Comparison of ENCODE assay signal across 8 cellular contexts in the genomic region with DNA sequence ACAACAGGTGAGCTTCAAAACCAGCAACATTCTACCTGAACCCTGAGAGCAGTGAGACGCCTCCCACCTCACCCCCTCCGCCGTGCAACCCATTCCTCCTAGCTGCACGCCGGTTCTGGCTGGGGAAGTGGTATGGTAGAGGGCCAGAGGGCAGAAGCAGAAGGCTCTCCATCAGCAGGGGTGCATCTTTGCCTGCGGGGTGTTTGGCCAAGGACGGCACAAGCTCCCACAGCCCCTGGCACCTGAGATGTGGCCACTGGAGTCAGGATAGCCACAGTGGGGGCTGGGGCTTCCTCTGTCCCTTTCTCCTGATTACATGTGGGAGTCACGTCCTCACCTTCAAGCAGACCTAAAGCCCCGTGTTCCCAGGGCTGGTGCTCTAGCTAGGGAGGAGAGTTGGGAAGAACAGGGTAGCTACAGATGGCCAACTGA. TPM values are rescaled to one million over a fixed set of nuclear protein-coding genes. Genes with fewer than 3 reads are reported as not detected.
DNase-seq lines count a peak whose midpoint lies in the region; ATAC-seq, FAIRE-seq and TF ChIP-seq lines count a peak whose summit lies in the region.

No MANE protein-coding gene starts in this region.

- FAIRE-seq in bronchial epithelial cell (lab: Jason Lieb, UNC), result no peak

- in situ Hi-C loops in GM13977 (cut with MboI; ENCODE audit: low pct_unique_long_range_greater_than_20kb, low sequenced_read_pairs, unreplicated experiment), result no loop called here

- no peaks in the 10 kb centered on the region for H3K36me3 ChIP-seq in bronchial epithelial cell (ENCODE audit: control insufficient read depth, insufficient read depth, low read length)

- ATAC-seq in omental fat pad (ENCODE audit: low FRiP score), result no peak
- no peak for ATAC-seq in GM19328 (IDR thresholded peaks at IDR 0.05; ENCODE audit: unreplicated experiment)

- H3K27ac ChIP-seq in HL-60 (replicated peaks), result 0 out of 2 replicates have a peak overlapping the region, but pooled peaks have one; percentile 24

- H3K4me3 ChIP-seq in AG09309 (ENCODE audit: control insufficient read depth, low read depth, low read length) (peak overlapping the region; percentile 96), HL-60 (replicated peaks; ENCODE audit: insufficient read depth, low read length) (peak overlapping the region; percentile 60), bronchial epithelial cell (ENCODE audit: low read depth, low read length) (peak overlapping the region; percentile 71), mononuclear cell (ENCODE audit: low read length) (peak overlapping the region; percentile 73)

- DNase-seq in AG09309 (ENCODE audit: low read depth), result no peak
- DNase-seq in HL-60 (ENCODE audit: low read depth in 1 of 2, low spot score in 1 of 2), result no peak
- no peak for DNase-seq in bronchial epithelial cell (ENCODE audit: low read depth)
- no peak for DNase-seq in omental fat pad (ENCODE audit: low spot score)
- DNase-seq in GM13977 (ENCODE audit: low spot score), result no peak
- no peak for DNase-seq in NCI-H1105 treated with DMSO at 0.1 percent for 48 hours (lab: John Stamatoyannopoulos, UW)

- peaks cover 68% of the 10 kb centered on the region for H3K4me1 ChIP-seq in mononuclear cell (ENCODE audit: insufficient read depth, low read length)

- H3K27me3 ChIP-seq in HL-60 (ENCODE audit: insufficient read depth, poor library complexity, severe bottlenecking) (no peaks in the 10 kb centered on the region), bronchial epithelial cell (ENCODE audit: control insufficient read depth, insufficient read depth, low read length) (no peaks in the 10 kb centered on the region), mononuclear cell (ENCODE audit: insufficient read depth, low read length) (no peaks in the 10 kb centered on the region)

- no peak for TF ChIP-seq CTCF in AG09309 (IDR thresholded peaks at IDR 0.05; ENCODE audit: control insufficient read depth, insufficient read depth, low read depth, low read length, missing control alignments)
- TF ChIP-seq CTCF in HL-60 (IDR thresholded peaks at IDR 0.05; ENCODE audit: insufficient read depth, low read length), result no peak
- TF ChIP-seq CTCF in bronchial epithelial cell (IDR thresholded peaks at IDR 0.05; ENCODE audit: insufficient read depth, low read length, severe bottlenecking), result no peak
- TF ChIP-seq CTCF in omental fat pad (IDR thresholded peaks at IDR 0.05), result no peak
- TF ChIP-seq CTCF in GM13977 (IDR thresholded peaks at IDR 0.05; ENCODE audit: extremely low read depth, insufficient read depth, missing control alignments), result no peak

- no peaks in the 10 kb centered on the region for H3K9me3 ChIP-seq in mononuclear cell (ENCODE audit: low read depth, low read length)

RNA-seq across cellular contexts. Expression of gene BORCS6, which starts 1.6 kb away (rescaled TPM):
- 6.5 and 6.8 TPM in 2 replicates for total RNA-seq in bronchial epithelial cell
- total RNA-seq in mononuclear cell, result 9.2 TPM
- total RNA-seq in omental fat pad, result 1 to 10 TPM; 4.7 to 9.9 (median 6.7) TPM

RNA-seq across cellular contexts. Expression of gene TMEM107, which starts 12.2 kb away (rescaled TPM):
- total RNA-seq in bronchial epithelial cell (20.2 and 24.2 TPM in 2 replicates), mononuclear cell (221 TPM), omental fat pad (10 to 100 TPM; 10.9 to 78.4 (median 34.1) TPM)

RNA-seq across cellular contexts. Expression of gene AURKB, which starts 22.0 kb away (rescaled TPM):
- 0.64 and 1.6 TPM in 2 replicates for total RNA-seq in bronchial epithelial cell
- total RNA-seq in mononuclear cell, result 1.5 TPM
- total RNA-seq in omental fat pad, result 1 to 10 TPM in 2 of 4 donors, under 1 TPM in 1, not detected in 1; 0.79 to 3.0 (median 2.0) TPM

RNA-seq across cellular contexts. Expression of gene VAMP2, which starts 25.7 kb away (rescaled TPM):
- 2.1 and 4.4 TPM in 2 replicates for total RNA-seq in bronchial epithelial cell
- 40.3 TPM for total RNA-seq in mononuclear cell
- total RNA-seq in omental fat pad, result 10 to 100 TPM; 16.8 to 42.1 (median 21.2) TPM

RNA-seq across cellular contexts. Expression of gene PER1, which starts 36.2 kb away (rescaled TPM):
- total RNA-seq in bronchial epithelial cell, result 21.9 and 26.4 TPM in 2 replicates
- 250 TPM for total RNA-seq in mononuclear cell
- 100 to 1,000 TPM in 2 of 4 donors, 10 to 100 TPM in 2; 78.8 to 169 (median 122) TPM for total RNA-seq in omental fat pad
